In the genomic region with DNA sequence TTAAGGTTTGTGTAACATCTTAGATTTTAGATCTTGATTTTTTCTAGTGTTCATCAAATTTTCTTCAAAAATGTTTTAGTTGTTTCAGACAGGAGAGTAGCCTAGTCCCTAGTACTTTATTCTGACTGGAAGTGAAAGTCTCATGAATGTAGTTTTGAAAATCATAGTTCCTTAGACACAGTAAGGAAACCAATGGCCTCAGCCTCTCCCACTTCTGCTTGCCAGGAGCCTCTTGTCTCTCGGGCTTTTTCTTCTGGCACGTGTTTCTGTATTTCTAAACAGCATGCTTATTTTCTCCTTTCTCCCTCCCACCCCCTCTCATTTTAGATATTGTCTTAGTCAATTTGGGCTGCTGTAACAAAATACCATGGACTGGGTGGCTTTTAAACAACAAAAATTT, we compare ENCODE assay signal across 16 cellular contexts. TPM values are rescaled to one million over a fixed set of nuclear protein-coding genes. Genes with fewer than 3 reads are reported as not detected.
DNase-seq lines count a peak whose midpoint lies in the region; ATAC-seq and TF ChIP-seq lines count a peak whose summit lies in the region.
"Had no signal": no experiment of that assay in that cellular context is flagged by ENCODE, and none has a peak within 500 bp of the region (broad histone marks: within the 10 kb centered on the region; RNA-seq: fewer than 3 reads in every experiment).

No MANE protein-coding gene starts in this region.

- CTCF ChIA-PET in CD4-positive, alpha-beta T cell (lab: Charles Lee), result no interaction called here

- TF ChIP-seq CTCF in CD4-positive, alpha-beta T cell (IDR thresholded peaks at IDR 0.05), result no peak
- TF ChIP-seq CTCF in choroid plexus epithelial cell (conservative IDR thresholded peaks at IDR 0.05; ENCODE audit: low read depth, low read length) (no peak), natural killer cell (IDR thresholded peaks at IDR 0.05) (no peak), Peyer's patch (IDR thresholded peaks at IDR 0.05) (no peak)

- no peak for DNase-seq in CD4-positive, alpha-beta T cell
- DNase-seq in MG63 (peak; percentile 16), choroid plexus epithelial cell (ENCODE audit: low read depth) (peak; percentile 7), natural killer cell (no peak), foreskin melanocyte (no peak), Peyer's patch (no peak), ureter (ENCODE audit: low spot score) (no peak)
- DNase-seq: activated effector memory CD4-positive, alpha-beta T cell treated with Interleukin-2 at 50 U/mL for 16 hours; cerebellar nuclear complex; KBM-7; NCI-H2029 treated with DMSO at 0.1 percent for 48 hours; NK-92 treated with Interleukin-12 subunit alpha and Interleukin-12 subunit beta, amount 100 ng/mL, for 24 hours had no signal

- H3K9me3 ChIP-seq in CD4-positive, alpha-beta T cell (ENCODE audit: control insufficient read depth, low read length), result no peaks in the 10 kb centered on the region
- H3K9me3 ChIP-seq in MG63 (peaks cover 7% of the 10 kb centered on the region; the same call in 1 of the 2 replicates), Peyer's patch (no peaks in the 10 kb centered on the region)

- POLR2A ChIA-PET in CD4-positive, alpha-beta T cell (lab: Charles Lee), result interaction anchor here (0.8 to 1.6 kb wide), 5 partner anchors 13 to 326 kb away, joined by 3 to 5 read pairs (median 4); partner anchors contain the start of gene PEX12

- H3K27ac Mint-ChIP-seq in CD4-positive, alpha-beta T cell, result peak overlapping the region; percentile 88
- H3K27ac Mint-ChIP-seq in natural killer cell, result peak overlapping the region; percentile 97 to 100

- ATAC-seq in CD4-positive, alpha-beta T cell (ENCODE audit: poor library complexity), result no peak
- ATAC-seq in natural killer cell, result peak in 1 of 3 donors; percentile 29
- ATAC-seq in GM18511 (IDR thresholded peaks at IDR 0.05; ENCODE audit: unreplicated experiment), result no peak
- ATAC-seq: esophagus mucosa had no signal

- H3K27me3 ChIP-seq in CD4-positive, alpha-beta T cell (ENCODE audit: control insufficient read depth, insufficient read depth, low read length), result no peaks in the 10 kb centered on the region
- H3K27me3 ChIP-seq in MG63 (no peaks in the 10 kb centered on the region), Peyer's patch (no peaks in the 10 kb centered on the region)

- peaks cover 8% of the 10 kb centered on the region for H3K36me3 ChIP-seq in MG63
- no peaks in the 10 kb centered on the region for H3K36me3 ChIP-seq in Peyer's patch

- peaks cover 89% of the 10 kb centered on the region for H3K4me1 Mint-ChIP-seq in CD4-positive, alpha-beta T cell (ENCODE audit: low read depth)
- H3K4me1 Mint-ChIP-seq in natural killer cell, result peaks cover 71 to 80% of the 10 kb centered on the region in 2 donors

- peak overlapping the region; percentile 5 for H3K27ac ChIP-seq in CD4-positive, alpha-beta T cell (ENCODE audit: low read depth, low read length)
- H3K27ac ChIP-seq in Peyer's patch, result no peak overlapping the region

- peaks cover 0 to 19% (median 5%) of the 10 kb centered on the region in 4 donors for H3K4me1 ChIP-seq in Peyer's patch

- H3K36me3 Mint-ChIP-seq in CD4-positive, alpha-beta T cell (ENCODE audit: low read depth), result peaks cover 90% of the 10 kb centered on the region
- H3K36me3 Mint-ChIP-seq in natural killer cell, result no peaks in the 10 kb centered on the region

- TF ChIP-seq POLR2A in Peyer's patch (IDR thresholded peaks at IDR 0.05), result no peak

- no peaks in the 10 kb centered on the region for H3K27me3 Mint-ChIP-seq in CD4-positive, alpha-beta T cell
- no peaks in the 10 kb centered on the region for H3K27me3 Mint-ChIP-seq in natural killer cell (ENCODE audit: low read depth in 2 of 2)

- H3K9me3 Mint-ChIP-seq in CD4-positive, alpha-beta T cell, result no peaks in the 10 kb centered on the region
- H3K9me3 Mint-ChIP-seq in natural killer cell, result no peaks in the 10 kb centered on the region

- peak overlapping the region; percentile 32 for H3K4me3 Mint-ChIP-seq in CD4-positive, alpha-beta T cell
- no peak overlapping the region for H3K4me3 Mint-ChIP-seq in natural killer cell

- no peak overlapping the region for H3K4me3 ChIP-seq in MG63
- no peak overlapping the region for H3K4me3 ChIP-seq in choroid plexus epithelial cell (ENCODE audit: low read depth, low read length)
- H3K4me3 ChIP-seq in Peyer's patch, result no peak overlapping the region

- intact Hi-C loops in CD4-positive, alpha-beta T cell (cut with DNase I, micrococcal nuclease), result no loop called here
- intact Hi-C loops in natural killer cell (cut with micrococcal nuclease), result no loop called here

RNA-seq across cellular contexts. Expression of gene SLFN5, which starts 9.8 kb away (rescaled TPM):
- total RNA-seq in CD4-positive, alpha-beta T cell, result 10 to 100 TPM; 28.5 to 32.7 TPM
- total RNA-seq in MG63 (2014; rRNA removed; shearing (Covaris generic); ENCODE audit: low replicate concordance), result 4.0 and 11.0 TPM in 2 replicates
- 100 to 1,000 TPM; 118 to 164 (median 141) TPM for total RNA-seq in natural killer cell
- 10 to 100 TPM in 2 of 4 donors, 1 to 10 TPM in 2; 6.8 to 35.5 (median 11.4) TPM for total RNA-seq in Peyer's patch
- 69.9 TPM for total RNA-seq in ureter

RNA-seq across cellular contexts. Expression of gene SLC35G3, which starts 58.5 kb away (rescaled TPM):
- total RNA-seq in CD4-positive, alpha-beta T cell, result not detected
- total RNA-seq in MG63 (2014; rRNA removed; shearing (Covaris generic); ENCODE audit: low replicate concordance), result not detected in 2 replicates
- total RNA-seq in natural killer cell (not detected), Peyer's patch (not detected), ureter (not detected)
- total RNA-seq: esophagus mucosa, mucosa of gallbladder, temporal lobe had no signal

Comparison
In these comparisons a context has a peak if more than half of its experiments do, and no peak if none do; other contexts are left out.
1. DNase-seq: peak in MG63 (single experiment) and choroid plexus epithelial cell (single experiment); none in CD4-positive, alpha-beta T cell (0 of 10), natural killer cell (single experiment), foreskin melanocyte (single experiment), Peyer's patch (0 of 3) and ureter (single experiment).